ENCODE assay signal across 17 cellular contexts in genomic region chr22:33337524-33337923, GRCh38.
"Had no signal": no experiment of that assay in that cellular context is flagged by ENCODE, and none has a peak within 500 bp of the region (broad histone marks: within the 10 kb centered on the region; RNA-seq: fewer than 3 reads in every experiment).

No MANE protein-coding gene starts in this region.

- DNase-seq: activated CD4-positive, alpha-beta memory T cell treated with anti-CD3 and anti-CD28 coated beads, Interleukin-2, amount 10 ng/mL, durations not matched to agents 7 days and 5 days; activated CD4-positive, alpha-beta T cell treated with anti-CD3 and anti-CD28 coated beads for 36 hours; activated CD8-positive, alpha-beta memory T cell treated with anti-CD3 and anti-CD28 coated beads, Interleukin-2, amount 10 ng/mL, durations not matched to agents 7 days and 5 days; endodermal cell; foreskin melanocyte; glutamatergic neuron; hypothalamus; islet precursor cell; left ventricle myocardium superior; stimulated activated CD4-positive, alpha-beta T cell treated with anti-CD3 and anti-CD28 coated beads, Interleukin-2, amount 100 ng/mL, for 24 hours; stimulated activated naive CD4-positive, alpha-beta T cell treated with Interleukin-2 at 50 U/mL for 16 hours; trophoblast cell had no signal

- H3K4me1 Mint-ChIP-seq: activated CD4-positive, alpha-beta memory T cell treated with anti-CD3 and anti-CD28 coated beads, Interleukin-2, amount 10 ng/mL, durations not matched to agents 7 days and 5 days; activated CD4-positive, alpha-beta T cell treated with anti-CD3 and anti-CD28 coated beads for 36 hours; activated CD8-positive, alpha-beta memory T cell treated with anti-CD3 and anti-CD28 coated beads, Interleukin-2, amount 10 ng/mL, durations not matched to agents 7 days and 5 days; WTC11 had no signal

- H3K27ac Mint-ChIP-seq: activated CD4-positive, alpha-beta memory T cell treated with anti-CD3 and anti-CD28 coated beads, Interleukin-2, amount 10 ng/mL, durations not matched to agents 7 days and 5 days; activated CD4-positive, alpha-beta T cell treated with anti-CD3 and anti-CD28 coated beads for 36 hours; activated CD8-positive, alpha-beta memory T cell treated with anti-CD3 and anti-CD28 coated beads, Interleukin-2, amount 10 ng/mL, durations not matched to agents 7 days and 5 days; activated naive CD8-positive, alpha-beta T cell; endodermal cell; nephron; T-helper 2 cell treated with Interferon-gamma antibody and Interleukin-4, amounts not matched to agents 5 μg/mL and 100 μg/mL, for 36 hours; WTC11 had no signal

- H3K9me3 ChIP-seq: right atrium auricular region had no signal

- H3K4me3 ChIP-seq: right atrium auricular region had no signal

- H3K27me3 Mint-ChIP-seq: activated CD4-positive, alpha-beta memory T cell treated with anti-CD3 and anti-CD28 coated beads, Interleukin-2, amount 10 ng/mL, durations not matched to agents 7 days and 5 days; activated CD4-positive, alpha-beta T cell treated with anti-CD3 and anti-CD28 coated beads for 36 hours; activated CD8-positive, alpha-beta memory T cell treated with anti-CD3 and anti-CD28 coated beads, Interleukin-2, amount 10 ng/mL, durations not matched to agents 7 days and 5 days; activated naive CD8-positive, alpha-beta T cell had no signal

- H3K4me1 ChIP-seq: right atrium auricular region had no signal

- H3K36me3 Mint-ChIP-seq: activated CD8-positive, alpha-beta memory T cell treated with anti-CD3 and anti-CD28 coated beads, Interleukin-2, amount 10 ng/mL, durations not matched to agents 7 days and 5 days; activated naive CD8-positive, alpha-beta T cell had no signal

- H3K4me3 Mint-ChIP-seq: activated CD4-positive, alpha-beta memory T cell treated with anti-CD3 and anti-CD28 coated beads, Interleukin-2, amount 10 ng/mL, durations not matched to agents 7 days and 5 days; activated CD4-positive, alpha-beta T cell treated with anti-CD3 and anti-CD28 coated beads for 36 hours; activated CD8-positive, alpha-beta memory T cell treated with anti-CD3 and anti-CD28 coated beads, Interleukin-2, amount 10 ng/mL, durations not matched to agents 7 days and 5 days; activated naive CD8-positive, alpha-beta T cell; endodermal cell; nephron; T-helper 2 cell treated with Interferon-gamma antibody and Interleukin-4, amounts not matched to agents 5 μg/mL and 100 μg/mL, for 36 hours; WTC11 had no signal

- ATAC-seq: activated CD4-positive, alpha-beta T cell treated with anti-CD3 and anti-CD28 coated beads for 36 hours; activated CD8-positive, alpha-beta memory T cell treated with anti-CD3 and anti-CD28 coated beads, Interleukin-2, amount 10 ng/mL, durations not matched to agents 7 days and 5 days; left ventricle myocardium superior; WTC11 had no signal

- H3K27ac ChIP-seq: right atrium auricular region had no signal

- H3K27me3 ChIP-seq: right atrium auricular region had no signal

- H3K9me3 Mint-ChIP-seq: endodermal cell, nephron, WTC11 had no signal
